ENCODE assay signal across 20 cellular contexts in the genomic region with DNA sequence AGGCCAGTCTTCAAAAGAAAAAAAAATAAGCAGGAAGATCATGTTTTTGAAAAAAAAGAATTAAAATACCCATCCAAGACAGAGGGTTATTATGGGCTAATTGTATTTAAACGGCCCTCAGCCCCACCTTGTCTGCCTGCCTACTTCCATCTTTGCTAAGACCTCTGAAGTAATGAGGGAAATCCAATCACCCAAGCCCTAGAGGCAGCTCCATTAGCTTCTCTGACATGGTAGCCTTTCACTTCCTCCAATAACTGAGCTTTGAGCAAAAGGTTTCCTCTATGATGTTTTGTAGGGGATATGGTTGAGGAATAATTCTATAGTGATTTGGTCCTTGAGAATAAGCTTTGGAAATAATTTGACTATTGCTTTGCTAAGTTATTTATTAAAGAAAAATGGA.
DNase-seq lines count a peak whose midpoint lies in the region; ATAC-seq, FAIRE-seq and TF ChIP-seq lines count a peak whose summit lies in the region.
"Had no signal": no experiment of that assay in that cellular context is flagged by ENCODE, and none has a peak within 500 bp of the region (broad histone marks: within the 10 kb centered on the region; RNA-seq: fewer than 3 reads in every experiment).

No MANE protein-coding gene starts in this region.

- no peak overlapping the region for H2AK9ac ChIP-seq in IMR-90 (replicated peaks; ENCODE audit: low read depth, low read length, poor library complexity)

- no peaks in the 10 kb centered on the region for H3K27me3 Mint-ChIP-seq in CD4-positive, alpha-beta memory T cell
- no peaks in the 10 kb centered on the region for H3K27me3 Mint-ChIP-seq in neural crest cell (ENCODE audit: low read depth)

- DNase-seq in CD4-positive, alpha-beta memory T cell, result no peak
- DNase-seq in IMR-90, result no peak
- DNase-seq in GM12878 (ENCODE audit: low read depth, low spot score), result no peak
- no peak for DNase-seq in neural crest cell (ENCODE audit: low read depth, low spot score)
- DNase-seq in hippocampal formation (lab: John Stamatoyannopoulos, UW), result no peak
- no peak for DNase-seq in NCI-H446 treated with DMSO at 0.1 percent for 48 hours (lab: John Stamatoyannopoulos, UW)
- DNase-seq in DMS53 treated with DMSO at 0.1 percent for 48 hours (lab: John Stamatoyannopoulos, UW; ENCODE audit: unreplicated experiment), result no peak
- DNase-seq: activated CD4-positive, CD25-positive, alpha-beta regulatory T cell; AML-193; aorta; DMS 273 treated with DMSO at 0.1 percent for 48 hours; islet precursor cell; mesenchymal stem cell; NCI-H1092 treated with DMSO at 0.1 percent for 48 hours; NCI-H2171; stimulated activated CD4-positive, alpha-beta T cell treated with anti-CD3 and anti-CD28 coated beads, Interleukin-1b, Interleukin-23, amount 100 ng/mL, for 48 hours; testis had no signal

- H3K18ac ChIP-seq in IMR-90 (ENCODE audit: low read depth, low read length), result no peak overlapping the region

- dilution Hi-C loops in IMR-90 (cut with HindIII; ENCODE audit: low sequenced_read_pairs, unreplicated experiment), result no loop called here

- no peak overlapping the region for H3K23ac ChIP-seq in IMR-90 (ENCODE audit: low read depth, low read length)

- peaks cover 31% of the 10 kb centered on the region for H3K79me2 ChIP-seq in GM12878 (ENCODE audit: control insufficient read depth, insufficient read depth, low read length)

- peaks cover 98% of the 10 kb centered on the region for H3K4me1 ChIP-seq in CD4-positive, alpha-beta memory T cell (ENCODE audit: insufficient read depth, low read length)
- peaks cover 21% of the 10 kb centered on the region for H3K4me1 ChIP-seq in IMR-90 (ENCODE audit: control insufficient read depth, insufficient read depth, low read length)
- H3K4me1 ChIP-seq in GM12878 (ENCODE audit: control insufficient read depth, insufficient read depth, low read length), result peaks cover 29% of the 10 kb centered on the region

- BruUV-seq in IMR-90 (replicated peaks; lab: Mats Ljungman, UMichigan) (no TSS peak), GM12878 (replicated peaks; lab: Mats Ljungman, UMichigan) (no TSS peak)

- H3K4me2 ChIP-seq in IMR-90 (ENCODE audit: low read depth, low read length), result no peak overlapping the region
- H3K4me2 ChIP-seq in GM12878 (ENCODE audit: control insufficient read depth, insufficient read depth), result no peak overlapping the region

- no peak overlapping the region for H4K8ac ChIP-seq in IMR-90 (ENCODE audit: low read depth in 2 of 2, low read length in 2 of 2)

- TF ChIP-seq EP300 in GM12878 (IDR thresholded peaks at IDR 0.05; ENCODE audit: borderline replicate concordance in 1 of 2, control insufficient read depth in 1 of 2, low read depth in 2 of 2, low read length in 2 of 2), result no peak

- no peaks in the 10 kb centered on the region for H4K20me1 ChIP-seq in IMR-90 (ENCODE audit: insufficient read depth, low read length)
- H4K20me1 ChIP-seq in GM12878 (ENCODE audit: control insufficient read depth, insufficient read depth), result no peaks in the 10 kb centered on the region

- no peaks in the 10 kb centered on the region for H3K9me3 ChIP-seq in CD4-positive, alpha-beta memory T cell (ENCODE audit: control insufficient read depth in 1 of 2, low read length in 2 of 2)
- H3K9me3 ChIP-seq in IMR-90 (ENCODE audit: control insufficient read depth, insufficient read depth, low read length) (no peaks in the 10 kb centered on the region), GM12878 (replicated peaks; ENCODE audit: control insufficient read depth, insufficient read depth, low read length) (no peaks in the 10 kb centered on the region)
- H3K9me3 ChIP-seq: testis had no signal

- H3K4me3 Mint-ChIP-seq in CD4-positive, alpha-beta memory T cell, result peak overlapping the region in 4 of 8 donors; percentile 14 to 66 (median 54)
- H3K4me3 Mint-ChIP-seq in neural crest cell, result peak overlapping the region; percentile 91

- no peak overlapping the region for H4K5ac ChIP-seq in IMR-90 (ENCODE audit: low read depth, low read length)

- TF ChIP-seq CTCF in IMR-90 (conservative IDR thresholded peaks at IDR 0.05; ENCODE audit: low read depth, low read length) (no peak), GM12878 (IDR thresholded peaks at IDR 0.05 in 2 of 3, conservative IDR thresholded peaks at IDR 0.05 in 1 of 3; ENCODE audit: control insufficient read depth in 2 of 3, extremely low read depth in 1 of 3, insufficient read depth in 1 of 3, low read depth in 3 of 3, low read length in 3 of 3) (no peak), neural crest cell (conservative IDR thresholded peaks at IDR 0.05) (no peak)

- CTCF ChIA-PET in CD4-positive, alpha-beta memory T cell (lab: Charles Lee; ENCODE audit: partially characterized antibody), result interaction anchor here (2.1 kb wide), 1 partner anchor 14 kb away, joined by 6 read pairs; no protein-coding TSS in a partner anchor
- CTCF ChIA-PET in IMR-90 (lab: Yijun Ruan, JAX) (no interaction called here), GM12878 (lab: Yijun Ruan, JAX) (interaction anchor here (0.7 to 2.4 kb wide), 7 partner anchors 8 to 91 kb away, joined by 3 to 12 read pairs (median 4); no protein-coding TSS in a partner anchor)

- H3K56ac ChIP-seq in IMR-90 (ENCODE audit: extremely low read depth, insufficient read depth, low read length), result no peak overlapping the region

- H3K27me3 ChIP-seq in CD4-positive, alpha-beta memory T cell (ENCODE audit: insufficient read depth, low read length), result no peaks in the 10 kb centered on the region
- no peaks in the 10 kb centered on the region for H3K27me3 ChIP-seq in IMR-90 (ENCODE audit: control insufficient read depth, insufficient read depth, low read length)
- H3K27me3 ChIP-seq in GM12878 (replicated peaks in 1 of 2; ENCODE audit: control insufficient read depth in 2 of 2, insufficient read depth in 2 of 2, low read length in 1 of 2), result no peaks in the 10 kb centered on the region
- H3K27me3 ChIP-seq: testis had no signal

- RAD21 ChIA-PET in GM12878 (lab: Charles Lee; ENCODE audit: unreplicated experiment), result interaction anchor here (0.6 to 1.3 kb wide), 4 partner anchors 11 to 81 kb away, joined by 3 to 5 read pairs (median 4); no protein-coding TSS in a partner anchor

- in situ Hi-C loops in IMR-90 (cut with MboI; ENCODE audit: low sequenced_read_pairs), result no loop called here
- in situ Hi-C loops in GM12878 (cut with MboI), result no loop called here

- peaks cover 14% of the 10 kb centered on the region for H3K9me1 ChIP-seq in IMR-90 (ENCODE audit: insufficient read depth, low read length)

- H2AFZ ChIP-seq in IMR-90 (replicated peaks; ENCODE audit: low read length, poor library complexity) (no peak overlapping the region), GM12878 (ENCODE audit: control insufficient read depth, low read depth, low read length) (no peak overlapping the region)

- H3K27ac Mint-ChIP-seq in CD4-positive, alpha-beta memory T cell, result peak overlapping the region in 5 of 7 donors; percentile 29 to 78 (median 46)
- H3K27ac Mint-ChIP-seq in neural crest cell (ENCODE audit: unreplicated experiment), result peak overlapping the region; percentile 63

- POLR2A ChIA-PET in CD4-positive, alpha-beta memory T cell (lab: Charles Lee; ENCODE audit: partially characterized antibody), result interaction anchor here (0.5 to 22.9 kb wide), 11 partner anchors 9 to 92 kb away, joined by 3 to 471 read pairs (median 4); no protein-coding TSS in a partner anchor
- POLR2A ChIA-PET in IMR-90 (lab: Charles Lee; ENCODE audit: unreplicated experiment), result no interaction called here
- POLR2A ChIA-PET in GM12878 (lab: Charles Lee), result interaction anchor here (1.4 kb wide), 1 partner anchor 12 kb away, joined by 5 read pairs; no protein-coding TSS in a partner anchor

- no peak overlapping the region for H3K4me3 ChIP-seq in CD4-positive, alpha-beta memory T cell (ENCODE audit: low read length in 2 of 2)
- H3K4me3 ChIP-seq in IMR-90 (ENCODE audit: insufficient read depth, low read depth, low read length) (no peak overlapping the region), GM12878 (no peak overlapping the region)
- H3K4me3 ChIP-seq: coronary artery, K562, testis had no signal

- peak overlapping the region; percentile 40; the same call in 1 of the 2 replicates for H2BK120ac ChIP-seq in IMR-90 (ENCODE audit: low read depth, low read length)

- no CpG with 5 or more reads among the region's 1 CpG for WGBS in IMR-90 (ENCODE audit: extremely low coverage in 2 of 2, insufficient read length in 1 of 2), 2 experiments
- 42% methylated on average over 1 of the region's 1 CpG for WGBS in GM12878 (ENCODE audit: insufficient coverage, insufficient replicate concordance, low lambda C conversion rate, missing lambda C conversion rate)

- H3K36me3 ChIP-seq in CD4-positive, alpha-beta memory T cell (ENCODE audit: insufficient read depth, low read length), result peaks cover 6% of the 10 kb centered on the region
- H3K36me3 ChIP-seq in IMR-90 (ENCODE audit: control insufficient read depth, insufficient read depth, low read length) (peaks cover 11% of the 10 kb centered on the region; the same call in 1 of the 2 replicates), GM12878 (ENCODE audit: control insufficient read depth in 2 of 2, insufficient read depth in 2 of 2, low read length in 1 of 2) (no peaks in the 10 kb centered on the region; a peak in 2 of 4 replicates)

- intact Hi-C loops in CD4-positive, alpha-beta memory T cell (cut with micrococcal nuclease), result no loop called here
- intact Hi-C loops in IMR-90 (cut with micrococcal nuclease) (loop anchor here (10.0 kb wide), 1 partner anchor 401 kb away; no protein-coding TSS in a partner anchor), GM12878 (cut with micrococcal nuclease; ENCODE audit: unreplicated experiment) (loop anchor here (10.0 kb wide), 1 partner anchor 379 kb away; no protein-coding TSS in a partner anchor)

- no peak overlapping the region for H2BK5ac ChIP-seq in IMR-90 (ENCODE audit: low read depth, low read length, poor library complexity, severe bottlenecking)

- no peak for FAIRE-seq in GM12878 (lab: Jason Lieb, UNC)
- FAIRE-seq: K562 had no signal

- peaks cover 27 to 38% of the 10 kb centered on the region in 2 experiments for H3K79me1 ChIP-seq in IMR-90 (ENCODE audit: low read depth in 1 of 2, low read length in 2 of 2)

- no peak overlapping the region for H3K9ac ChIP-seq in IMR-90 (ENCODE audit: low read depth, low read length)
- no peak overlapping the region for H3K9ac ChIP-seq in GM12878 (ENCODE audit: control insufficient read depth, insufficient read depth, low read length)

- peaks cover 75 to 99% (median 90%) of the 10 kb centered on the region in 4 donors for H3K4me1 Mint-ChIP-seq in CD4-positive, alpha-beta memory T cell
- H3K4me1 Mint-ChIP-seq in neural crest cell, result peaks cover 89% of the 10 kb centered on the region

- no peak for TF ChIP-seq POLR2A in IMR-90 (IDR thresholded peaks at IDR 0.05; ENCODE audit: low read depth, low read length)
- no peak for TF ChIP-seq POLR2A in GM12878 (IDR thresholded peaks at IDR 0.05; ENCODE audit: low read depth, low read length)

- H3K36me3 Mint-ChIP-seq in CD4-positive, alpha-beta memory T cell, result peaks cover 36 to 53% of the 10 kb centered on the region in 2 donors
- H3K36me3 Mint-ChIP-seq in neural crest cell (ENCODE audit: low read depth), result no peaks in the 10 kb centered on the region

- H3K14ac ChIP-seq in IMR-90 (replicated peaks; ENCODE audit: low read depth, low read length), result peak overlapping the region; percentile 81; the same call in 1 of the 2 replicates

- TF ChIP-seq RAD21 in IMR-90 (IDR thresholded peaks at IDR 0.05; ENCODE audit: low read length) (no peak), GM12878 (IDR thresholded peaks at IDR 0.05; ENCODE audit: insufficient read depth, low read depth, low read length) (no peak)

- H2BK15ac ChIP-seq in IMR-90 (ENCODE audit: low read depth, low read length), result no peak overlapping the region

- H4K91ac ChIP-seq in IMR-90 (ENCODE audit: insufficient read depth, low read depth, low read length), result no peak overlapping the region

- H3K9me3 Mint-ChIP-seq in CD4-positive, alpha-beta memory T cell, result peaks cover 0 to 3% (median 0%) of the 10 kb centered on the region in 8 donors
- no peaks in the 10 kb centered on the region for H3K9me3 Mint-ChIP-seq in neural crest cell

- no peak overlapping the region for H3K27ac ChIP-seq in CD4-positive, alpha-beta memory T cell (ENCODE audit: low read depth, low read length)
- no peak overlapping the region for H3K27ac ChIP-seq in IMR-90 (ENCODE audit: insufficient read depth, low read length)
- H3K27ac ChIP-seq in GM12878 (ENCODE audit: control insufficient read depth, insufficient read depth), result no peak overlapping the region
- H3K27ac ChIP-seq: coronary artery, testis had no signal

- ATAC-seq in IMR-90 (ENCODE audit: low read depth) (no peak), GM12878 (no peak)
- ATAC-seq: K562, sciatic nerve had no signal

- peak overlapping the region; percentile 11 for H2BK20ac ChIP-seq in IMR-90 (ENCODE audit: low read depth, low read length)

- H2AK5ac ChIP-seq in IMR-90 (ENCODE audit: low read depth, low read length), result no peak overlapping the region

- H3K4ac ChIP-seq in IMR-90 (ENCODE audit: low read depth, low read length), result no peak overlapping the region; the same call in 1 of the 2 replicates

- SMC1A ChIA-PET in GM12878 (lab: Charles Lee; ENCODE audit: uncharacterized antibody, unreplicated experiment), result interaction anchor here (1.1 to 23.1 kb wide), 7 partner anchors 8 to 89 kb away, joined by 4 to 463 read pairs (median 6); no protein-coding TSS in a partner anchor
